ENCODE assay signal across 8 cellular contexts in genomic region chr11:65493367-65494176, GRCh38. TPM values are rescaled to one million over a fixed set of nuclear protein-coding genes. Genes with fewer than 3 reads are reported as not detected.
DNase-seq lines count a peak whose midpoint lies in the region; ATAC-seq and FAIRE-seq lines count a peak whose summit lies in the region.

No MANE protein-coding gene starts in this region.

- no peaks in the 10 kb centered on the region for H3K27me3 ChIP-seq in BLaER1

- peak overlapping the region; percentile 50 for H3K4me3 ChIP-seq in BLaER1

- H3K9me3 ChIP-seq in BLaER1 = no peaks in the 10 kb centered on the region

- FAIRE-seq in HTR-8/SVneo (lab: Jason Lieb, UNC) = no peak

- H3K36me3 ChIP-seq in BLaER1 = no peaks in the 10 kb centered on the region

- peak overlapping the region; percentile 91 for H3K27ac ChIP-seq in BLaER1

- peak overlapping the region; percentile 76 for H3K9ac ChIP-seq in BLaER1

- intact Hi-C loops in left colon (cut with DNase I, micrococcal nuclease) = loop anchor here in 1 of 2 donors (2.0 kb wide), 1 partner anchor 17 kb away; no protein-coding TSS in a partner anchor

- H4K20me1 ChIP-seq in BLaER1 = no peaks in the 10 kb centered on the region

- H3K4me1 ChIP-seq in BLaER1 = peaks cover 84% of the 10 kb centered on the region

- ATAC-seq in left colon (peak; percentile 10), GM19452 (IDR thresholded peaks at IDR 0.05; ENCODE audit: unreplicated experiment) (no peak), GM18858 (IDR thresholded peaks at IDR 0.05; ENCODE audit: unreplicated experiment) (no peak)

- DNase-seq in HTR-8/SVneo (ENCODE audit: insufficient read length, low spot score) (peak; percentile 76), astrocyte of the hippocampus (ENCODE audit: low read depth, low spot score) (peak; percentile 94), left colon (peak; percentile 66 to 81), superior temporal gyrus (ENCODE audit: extremely low spot score) (peak; percentile 60), NCI-H2171 treated with DMSO at 0.1 percent for 48 hours (lab: John Stamatoyannopoulos, UW) (no peak)

- H3K4me2 ChIP-seq in BLaER1 = peak overlapping the region; percentile 92

RNA-seq across cellular contexts. Expression of gene MALAT1, which starts 5.3 kb away (rescaled TPM):
- 1,000 to 10,000 TPM; 7,483 to 9,013 TPM for total RNA-seq in left colon

RNA-seq across cellular contexts. Expression of gene SCYL1, which starts 31.3 kb away (rescaled TPM):
- 10 to 100 TPM; 58.4 to 70.8 TPM for total RNA-seq in left colon
